29 cellular contexts compared by ENCODE assay signal in the genomic region with DNA sequence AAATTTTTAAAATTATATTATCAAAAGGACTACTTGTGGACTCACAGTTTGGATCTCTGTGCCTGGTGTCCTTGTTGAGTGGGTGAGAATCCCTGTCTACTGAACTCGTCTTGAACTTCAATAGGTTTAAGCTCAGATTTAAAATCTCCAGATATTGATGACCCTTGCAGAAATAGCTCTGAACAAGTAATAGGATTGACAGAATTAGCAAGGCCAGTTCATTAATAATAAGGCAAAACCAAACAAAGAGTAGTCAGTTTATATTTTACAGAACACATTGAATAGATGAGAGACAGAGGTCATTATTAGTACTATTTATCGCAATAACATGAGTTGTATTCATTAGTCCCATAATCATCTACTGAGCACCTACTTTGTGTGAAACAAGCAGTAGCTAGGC. TPM values are rescaled to one million over a fixed set of nuclear protein-coding genes. Genes with fewer than 3 reads are reported as not detected.
"Had no signal": no experiment of that assay in that cellular context is flagged by ENCODE, and none has a peak within 500 bp of the region (broad histone marks: within the 10 kb centered on the region; RNA-seq: fewer than 3 reads in every experiment).

A gene (minus strand): TSS at position 101 of the 400 bp plus-strand sequence. CDS start 11,655 bp downstream, outside the sequence.

- H3K27me3 ChIP-seq: colonic mucosa, dorsolateral prefrontal cortex, esophagus muscularis mucosa, esophagus squamous epithelium, foreskin keratinocyte, gastrocnemius medialis, gastroesophageal sphincter, heart left ventricle, heart right ventricle, hepatocyte had no signal

- DNase-seq: colonic mucosa; cortex of kidney; dermis blood vessel endothelial cell; dorsolateral prefrontal cortex; effector CD4-positive, alpha-beta T cell; effector CD8-positive, alpha-beta T cell; effector memory CD4-positive, alpha-beta T cell; effector memory CD8-positive, alpha-beta T cell; endodermal cell; erythroblast; esophagus squamous epithelium; foreskin fibroblast; foreskin keratinocyte; foreskin melanocyte; gastrocnemius medialis; glutamatergic neuron; head of caudate nucleus; heart left ventricle; heart right ventricle had no signal

- ATAC-seq: effector memory CD8-positive, alpha-beta T cell; esophagus mucosa; foreskin keratinocyte; gastrocnemius medialis; gastroesophageal sphincter; heart left ventricle; heart right ventricle had no signal

- H3K27ac ChIP-seq: colonic mucosa, coronary artery, dorsolateral prefrontal cortex, epithelial cell of prostate, esophagus muscularis mucosa, esophagus squamous epithelium, foreskin keratinocyte, gastrocnemius medialis, gastroesophageal sphincter, heart left ventricle, heart right ventricle, hepatocyte had no signal

- H3K4me3 ChIP-seq: colonic mucosa, coronary artery, dorsolateral prefrontal cortex, esophagus muscularis mucosa, esophagus squamous epithelium, gastrocnemius medialis, gastroesophageal sphincter, heart left ventricle, heart right ventricle, hepatocyte had no signal

- FAIRE-seq: endometrium, endothelial cell of umbilical vein had no signal

- H3K4me1 ChIP-seq: colonic mucosa, esophagus muscularis mucosa, esophagus squamous epithelium, foreskin keratinocyte, gastrocnemius medialis, gastroesophageal sphincter had no signal

- H3K36me3 ChIP-seq: colonic mucosa, esophagus muscularis mucosa, esophagus squamous epithelium, gastrocnemius medialis, gastroesophageal sphincter, heart left ventricle, heart right ventricle had no signal

- H3K9me3 ChIP-seq: colonic mucosa, esophagus muscularis mucosa, esophagus squamous epithelium, gastrocnemius medialis, gastroesophageal sphincter, heart left ventricle, heart right ventricle had no signal

RNA-seq across cellular contexts. Expression of the gene that starts here (rescaled TPM):
- polyA plus RNA-seq: endothelial cell of umbilical vein, esophagus, fibroblast of lung, foreskin keratinocyte, heart left ventricle, heart right ventricle, hepatocyte had no signal
